1 cellular context compared by ENCODE assay signal in the genomic region with DNA sequence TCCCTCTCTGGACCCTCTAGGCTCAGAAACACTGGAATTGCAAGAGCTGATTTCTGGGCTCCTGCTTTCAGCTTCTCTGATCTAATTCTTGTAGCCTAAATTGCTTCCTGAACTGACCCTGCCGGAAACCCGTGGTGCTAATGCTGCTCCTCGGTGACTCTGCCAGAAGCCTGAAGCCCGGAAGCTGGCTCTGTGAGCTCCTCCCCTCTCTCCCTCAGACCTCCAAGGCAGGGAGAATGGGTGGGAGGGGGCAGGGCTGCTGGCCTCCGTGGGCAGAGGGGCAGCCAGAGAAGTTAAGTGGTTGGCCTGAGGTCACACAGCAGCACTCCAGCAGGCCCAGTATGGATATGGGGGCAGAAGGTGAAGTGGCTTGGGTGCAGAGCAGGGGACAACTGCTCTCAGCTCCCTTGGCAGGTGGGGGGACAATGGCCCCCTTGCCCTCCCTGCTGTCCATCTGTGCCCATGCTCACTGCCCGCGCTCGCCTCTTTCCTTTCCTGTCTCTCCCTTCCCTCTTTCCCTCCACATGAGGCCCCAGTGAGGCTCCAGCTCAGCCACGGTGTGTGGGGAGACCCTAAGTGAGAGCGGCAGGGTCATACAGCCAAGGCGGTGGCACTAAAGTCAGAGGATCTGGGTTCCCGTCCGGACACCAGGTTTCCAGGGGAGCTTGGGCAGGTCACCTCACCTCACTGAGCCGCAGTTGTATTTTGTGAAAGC.
TF ChIP-seq lines count a peak whose summit lies in the region.

No MANE protein-coding gene starts in this region.

TF ChIP-seq in WTC11, 78 proteins besides CTCF, POLR2A, EP300 and RAD21 (continued from another document):
- TF ChIP-seq, protein P1, sequence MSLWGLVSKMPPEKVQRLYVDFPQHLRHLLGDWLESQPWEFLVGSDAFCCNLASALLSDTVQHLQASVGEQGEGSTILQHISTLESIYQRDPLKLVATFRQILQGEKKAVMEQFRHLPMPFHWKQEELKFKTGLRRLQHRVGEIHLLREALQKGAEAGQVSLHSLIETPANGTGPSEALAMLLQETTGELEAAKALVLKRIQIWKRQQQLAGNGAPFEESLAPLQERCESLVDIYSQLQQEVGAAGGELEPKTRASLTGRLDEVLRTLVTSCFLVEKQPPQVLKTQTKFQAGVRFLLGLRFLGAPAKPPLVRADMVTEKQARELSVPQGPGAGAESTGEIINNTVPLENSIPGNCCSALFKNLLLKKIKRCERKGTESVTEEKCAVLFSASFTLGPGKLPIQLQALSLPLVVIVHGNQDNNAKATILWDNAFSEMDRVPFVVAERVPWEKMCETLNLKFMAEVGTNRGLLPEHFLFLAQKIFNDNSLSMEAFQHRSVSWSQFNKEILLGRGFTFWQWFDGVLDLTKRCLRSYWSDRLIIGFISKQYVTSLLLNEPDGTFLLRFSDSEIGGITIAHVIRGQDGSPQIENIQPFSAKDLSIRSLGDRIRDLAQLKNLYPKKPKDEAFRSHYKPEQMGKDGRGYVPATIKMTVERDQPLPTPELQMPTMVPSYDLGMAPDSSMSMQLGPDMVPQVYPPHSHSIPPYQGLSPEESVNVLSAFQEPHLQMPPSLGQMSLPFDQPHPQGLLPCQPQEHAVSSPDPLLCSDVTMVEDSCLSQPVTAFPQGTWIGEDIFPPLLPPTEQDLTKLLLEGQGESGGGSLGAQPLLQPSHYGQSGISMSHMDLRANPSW (CRISPR knock-in tag; conservative IDR thresholded peaks at IDR 0.05; ENCODE audit: low read depth): no peak
- TF ChIP-seq, protein P2, sequence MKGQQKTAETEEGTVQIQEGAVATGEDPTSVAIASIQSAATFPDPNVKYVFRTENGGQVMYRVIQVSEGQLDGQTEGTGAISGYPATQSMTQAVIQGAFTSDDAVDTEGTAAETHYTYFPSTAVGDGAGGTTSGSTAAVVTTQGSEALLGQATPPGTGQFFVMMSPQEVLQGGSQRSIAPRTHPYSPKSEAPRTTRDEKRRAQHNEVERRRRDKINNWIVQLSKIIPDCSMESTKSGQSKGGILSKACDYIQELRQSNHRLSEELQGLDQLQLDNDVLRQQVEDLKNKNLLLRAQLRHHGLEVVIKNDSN (CRISPR knock-in tag; IDR thresholded peaks at IDR 0.05): no peak
- TF ChIP-seq, protein P3, sequence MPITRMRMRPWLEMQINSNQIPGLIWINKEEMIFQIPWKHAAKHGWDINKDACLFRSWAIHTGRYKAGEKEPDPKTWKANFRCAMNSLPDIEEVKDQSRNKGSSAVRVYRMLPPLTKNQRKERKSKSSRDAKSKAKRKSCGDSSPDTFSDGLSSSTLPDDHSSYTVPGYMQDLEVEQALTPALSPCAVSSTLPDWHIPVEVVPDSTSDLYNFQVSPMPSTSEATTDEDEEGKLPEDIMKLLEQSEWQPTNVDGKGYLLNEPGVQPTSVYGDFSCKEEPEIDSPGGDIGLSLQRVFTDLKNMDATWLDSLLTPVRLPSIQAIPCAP (CRISPR knock-in tag; IDR thresholded peaks at IDR 0.05): no peak
- no peak for TF ChIP-seq NFE2L1 (CRISPR knock-in tag; IDR thresholded peaks at IDR 0.05)
- TF ChIP-seq, protein P4, sequence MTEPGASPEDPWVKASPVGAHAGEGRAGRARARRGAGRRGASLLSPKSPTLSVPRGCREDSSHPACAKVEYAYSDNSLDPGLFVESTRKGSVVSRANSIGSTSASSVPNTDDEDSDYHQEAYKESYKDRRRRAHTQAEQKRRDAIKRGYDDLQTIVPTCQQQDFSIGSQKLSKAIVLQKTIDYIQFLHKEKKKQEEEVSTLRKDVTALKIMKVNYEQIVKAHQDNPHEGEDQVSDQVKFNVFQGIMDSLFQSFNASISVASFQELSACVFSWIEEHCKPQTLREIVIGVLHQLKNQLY (CRISPR knock-in tag; IDR thresholded peaks at IDR 0.05): no peak
